Comparison of ENCODE assay signal across 1 cellular context in the genomic region with DNA sequence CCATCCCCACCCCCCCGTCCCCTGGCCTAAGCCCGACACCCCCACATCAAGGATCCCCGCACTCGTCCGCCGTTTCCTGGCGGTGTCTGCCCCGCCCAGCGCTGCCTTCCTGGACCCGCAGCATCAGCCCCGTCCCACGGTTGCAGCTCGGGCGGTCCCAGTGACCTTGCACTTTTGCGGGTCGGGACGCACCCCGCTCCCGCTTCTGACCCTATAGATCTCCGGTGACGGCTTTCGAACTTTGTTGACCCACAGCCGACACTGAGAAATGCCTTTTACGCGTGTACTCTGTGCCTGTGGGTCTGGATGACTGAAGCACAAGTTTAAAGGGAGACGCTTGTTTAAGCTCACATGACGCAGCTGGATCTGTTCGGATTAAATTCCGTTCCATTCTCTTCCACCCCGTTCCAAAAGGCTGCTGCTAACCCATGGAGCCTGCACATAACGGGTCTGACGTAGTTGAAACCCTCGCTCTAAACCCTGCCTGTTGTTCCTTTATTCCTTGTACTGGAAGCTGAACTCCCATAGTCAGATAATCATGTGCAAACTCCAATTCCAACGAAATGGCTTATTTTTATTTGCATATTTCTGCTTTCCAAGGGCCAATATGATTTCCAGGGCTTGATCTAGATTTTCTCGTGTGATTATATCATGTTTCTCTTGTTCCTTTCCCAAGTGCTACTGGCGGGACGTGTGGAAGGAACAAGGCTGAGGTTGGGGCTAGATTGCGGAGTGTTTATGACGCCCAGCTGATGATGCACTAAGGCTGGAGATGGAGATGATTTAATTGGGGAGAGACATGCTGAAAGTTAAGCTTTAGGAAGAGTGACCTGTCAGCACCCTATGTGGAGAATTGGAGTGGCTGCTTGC.
TF ChIP-seq lines count a peak whose summit lies in the region.

No MANE protein-coding gene starts in this region.

TF ChIP-seq in GM12891, 5 proteins besides CTCF, POLR2A, EP300 and RAD21:
- TF ChIP-seq SPI1 (IDR thresholded peaks at IDR 0.05; ENCODE audit: low read depth, low read length), result no peak
